17 cellular contexts compared by ENCODE assay signal in the genomic region with DNA sequence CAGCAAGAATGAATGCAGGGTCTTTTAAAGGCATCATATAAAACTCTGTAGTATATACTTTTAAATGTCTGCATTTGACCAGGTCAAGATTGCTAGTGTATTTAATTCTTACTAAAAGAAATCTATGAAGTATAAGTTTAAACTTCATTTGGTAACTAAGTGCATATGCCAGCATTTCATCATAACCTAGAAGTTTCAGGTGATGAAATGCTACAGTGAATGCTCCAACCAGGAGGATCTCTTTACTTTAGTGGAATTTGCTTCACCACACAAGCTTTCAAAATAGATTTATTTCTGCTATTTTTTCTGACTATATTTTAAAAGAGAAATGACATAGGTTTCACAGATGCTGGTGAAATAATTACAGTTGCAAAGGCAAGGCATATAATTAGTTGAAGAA.
DNase-seq lines count a peak whose midpoint lies in the region; ATAC-seq and TF ChIP-seq lines count a peak whose summit lies in the region.
"Had no signal": no experiment of that assay in that cellular context is flagged by ENCODE, and none has a peak within 500 bp of the region (broad histone marks: within the 10 kb centered on the region; RNA-seq: fewer than 3 reads in every experiment).

No MANE protein-coding gene starts in this region.

- H3K4me3 ChIP-seq in RWPE2 (ENCODE audit: severe bottlenecking) (no peak overlapping the region), skeletal muscle satellite cell (ENCODE audit: low read length) (no peak overlapping the region)
- H3K4me3 ChIP-seq: esophagus squamous epithelium, mucosa of descending colon, right atrium auricular region had no signal

- ATAC-seq in activated T-cell treated with anti-CD3 and anti-CD28 coated beads, Interleukin-2, amount 50 U/mL, for 72 hours (replicated peaks in 1 of 2): no peak
- ATAC-seq in RWPE2 (ENCODE audit: low read depth) (no peak), HG02973 (IDR thresholded peaks at IDR 0.05; ENCODE audit: unreplicated experiment) (no peak)
- ATAC-seq: mucosa of descending colon had no signal

- no peaks in the 10 kb centered on the region for H3K27me3 Mint-ChIP-seq in activated T-cell treated with anti-CD3 and anti-CD28 coated beads, Interleukin-2, amount 50 U/mL, for 72 hours (ENCODE audit: low read depth)

- no peaks in the 10 kb centered on the region for H3K27me3 ChIP-seq in RWPE2 (ENCODE audit: insufficient read depth, poor library complexity, severe bottlenecking)
- no peaks in the 10 kb centered on the region for H3K27me3 ChIP-seq in skeletal muscle satellite cell (ENCODE audit: control insufficient read depth, insufficient read depth, low read length)
- H3K27me3 ChIP-seq: esophagus squamous epithelium, right atrium auricular region had no signal

- DNase-seq in activated T-cell treated with anti-CD3 and anti-CD28 coated beads, Interleukin-2, amount 50 U/mL, for 72 hours: no peak
- DNase-seq in activated T-cell treated with anti-CD3 and anti-CD28 coated beads, Interleukin-2, amount 50 U/mL, for 48 hours: no peak
- DNase-seq in RWPE2 (ENCODE audit: low spot score) (no peak), epithelial cell of prostate (ENCODE audit: low read depth, low spot score) (no peak), middle frontal gyrus (ENCODE audit: extremely low spot score, low spot score) (no peak), HUDEP-2 (lab: John Stamatoyannopoulos, UW; ENCODE audit: unreplicated experiment in 76 of 76) (no peak)
- DNase-seq: activated CD8-positive, alpha-beta memory T cell treated with anti-CD3 and anti-CD28 coated beads for 24 hours; activated effector memory CD4-positive, alpha-beta T cell treated with Interleukin-2 at 50 U/mL for 16 hours; esophagus squamous epithelium; HCEC 1CT; hippocampal formation; left cardiac atrium; mucosa of descending colon; NCI-H82 had no signal

- no peaks in the 10 kb centered on the region for H3K9me3 ChIP-seq in RWPE2 (ENCODE audit: severe bottlenecking)
- no peaks in the 10 kb centered on the region for H3K9me3 ChIP-seq in skeletal muscle satellite cell (replicated peaks; ENCODE audit: low read length)
- H3K9me3 ChIP-seq: esophagus squamous epithelium, mucosa of descending colon, right atrium auricular region had no signal

- H3K36me3 ChIP-seq in RWPE2 (ENCODE audit: low read depth): peaks cover 4% of the 10 kb centered on the region; the same call in 1 of the 2 replicates
- no peaks in the 10 kb centered on the region for H3K36me3 ChIP-seq in skeletal muscle satellite cell (ENCODE audit: insufficient read depth, low read length)
- H3K36me3 ChIP-seq: esophagus squamous epithelium, right atrium auricular region had no signal

- peak overlapping the region; percentile 58 for H3K9ac ChIP-seq in skeletal muscle satellite cell (ENCODE audit: low read depth, low read length)

- peaks cover 2 to 5% of the 10 kb centered on the region in 2 donors for H3K9me3 Mint-ChIP-seq in activated T-cell treated with anti-CD3 and anti-CD28 coated beads, Interleukin-2, amount 50 U/mL, for 72 hours

- peaks cover 10 to 20% of the 10 kb centered on the region in 2 donors for H3K36me3 Mint-ChIP-seq in activated T-cell treated with anti-CD3 and anti-CD28 coated beads, Interleukin-2, amount 50 U/mL, for 72 hours (ENCODE audit: insufficient read depth in 2 of 2)

- peak overlapping the region; percentile 9 to 33 for H3K4me3 Mint-ChIP-seq in activated T-cell treated with anti-CD3 and anti-CD28 coated beads, Interleukin-2, amount 50 U/mL, for 72 hours

- H3K27ac Mint-ChIP-seq in activated T-cell treated with anti-CD3 and anti-CD28 coated beads, Interleukin-2, amount 50 U/mL, for 72 hours: peak overlapping the region; percentile 90

- no peak for TF ChIP-seq CTCF in RWPE2 (IDR thresholded peaks at IDR 0.05; ENCODE audit: poor library complexity, severe bottlenecking)

- peaks cover 20% of the 10 kb centered on the region for H3K4me1 ChIP-seq in RWPE2 (ENCODE audit: insufficient read depth, poor library complexity, severe bottlenecking)
- peaks cover 37% of the 10 kb centered on the region for H3K4me1 ChIP-seq in skeletal muscle satellite cell (ENCODE audit: control insufficient read depth, insufficient read depth, low read length)

- no peak overlapping the region for H3K4me2 ChIP-seq in skeletal muscle satellite cell (ENCODE audit: low read length)

- H3K4me1 Mint-ChIP-seq in activated T-cell treated with anti-CD3 and anti-CD28 coated beads, Interleukin-2, amount 50 U/mL, for 72 hours (ENCODE audit: low read depth): peaks cover 91% of the 10 kb centered on the region

- H3K27ac ChIP-seq in RWPE2 (ENCODE audit: poor library complexity, severe bottlenecking) (peak overlapping the region; percentile 47), epithelial cell of prostate (peak overlapping the region; percentile 55)
- H3K27ac ChIP-seq: esophagus squamous epithelium, right atrium auricular region had no signal
